ENCODE assay signal across 8 cellular contexts in the genomic region with DNA sequence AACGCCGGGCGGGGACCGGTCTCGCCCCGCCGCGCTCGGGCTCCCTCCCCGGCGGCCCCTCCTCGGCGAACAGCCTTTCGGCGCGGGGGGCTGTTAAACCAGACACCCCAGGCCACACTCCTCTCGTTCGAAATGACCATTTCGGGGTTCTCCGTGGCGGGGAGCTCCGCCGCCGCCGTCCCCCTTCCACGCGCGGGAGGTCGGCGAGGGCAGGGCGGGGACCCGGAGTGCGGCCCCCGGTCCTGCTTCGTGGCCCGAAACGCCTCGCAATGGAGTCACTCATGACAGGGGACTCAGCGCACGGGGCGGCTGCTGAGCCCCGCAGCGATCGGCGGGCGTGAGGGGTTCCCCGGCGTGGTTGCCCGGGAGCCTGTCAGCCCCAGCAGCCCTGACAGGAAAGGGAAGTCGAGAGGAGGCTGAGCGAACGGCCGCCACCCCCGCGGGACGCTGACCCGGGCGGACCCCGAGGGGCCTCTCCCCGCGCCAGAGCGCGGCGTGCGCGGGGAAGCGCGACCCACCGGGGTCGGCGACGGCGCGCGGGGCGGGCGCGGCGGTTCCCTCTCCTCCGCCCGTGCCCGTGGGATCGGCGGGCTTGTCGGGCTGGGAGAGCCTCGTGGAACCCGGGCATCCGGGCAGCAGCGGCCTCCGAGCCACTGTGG. TPM values are rescaled to one million over a fixed set of nuclear protein-coding genes. Genes with fewer than 3 reads are reported as not detected.
DNase-seq lines count a peak whose midpoint lies in the region; ATAC-seq and TF ChIP-seq lines count a peak whose summit lies in the region.

No MANE protein-coding gene starts in this region.

- H3K27ac Mint-ChIP-seq in activated CD8-positive, alpha-beta memory T cell treated with anti-CD3 and anti-CD28 coated beads, Interleukin-2, amount 10 ng/mL, durations not matched to agents 7 days and 5 days, result peak overlapping the region; percentile 75

- peaks cover 22% of the 10 kb centered on the region for H3K27me3 Mint-ChIP-seq in activated CD8-positive, alpha-beta memory T cell treated with anti-CD3 and anti-CD28 coated beads, Interleukin-2, amount 10 ng/mL, durations not matched to agents 7 days and 5 days

- no peak overlapping the region for H4K91ac ChIP-seq in neuronal stem cell (ENCODE audit: low read depth, low read length, poor library complexity)

- no peaks in the 10 kb centered on the region for H3K9me3 Mint-ChIP-seq in activated CD8-positive, alpha-beta memory T cell treated with anti-CD3 and anti-CD28 coated beads, Interleukin-2, amount 10 ng/mL, durations not matched to agents 7 days and 5 days (ENCODE audit: low read depth)

- TF ChIP-seq CTCF in MM.1S (IDR thresholded peaks at IDR 0.05; ENCODE audit: low read length), result no peak
- TF ChIP-seq CTCF in esophagus muscularis mucosa (IDR thresholded peaks at IDR 0.05), result no peak

- DNase-seq in NCI-H1092 (lab: John Stamatoyannopoulos, UW) (peak; percentile 6), NCI-H1092 treated with DMSO at 0.1 percent for 48 hours (lab: John Stamatoyannopoulos, UW) (no peak), HAP-1 (ENCODE audit: low spot score in 2 of 2) (peak in 1 of 2 experiments; percentile 52), MM.1S (peak; percentile 56), esophagus muscularis mucosa (ENCODE audit: extremely low spot score) (no peak), neuronal stem cell (ENCODE audit: low spot score) (no peak), GOT3 (lab: John Stamatoyannopoulos, UW) (no peak)
- DNase-seq in activated CD8-positive, alpha-beta memory T cell treated with anti-CD3 and anti-CD28 coated beads, Interleukin-2, amount 10 ng/mL, durations not matched to agents 7 days and 5 days, result peak; percentile 67

- H3K4me2 ChIP-seq in MM.1S (ENCODE audit: low read depth, low read length) (peak overlapping the region; percentile 100), neuronal stem cell (ENCODE audit: insufficient read depth, low read length, poor library complexity, severe bottlenecking) (peak overlapping the region; percentile 98)

- intact Hi-C loops in esophagus muscularis mucosa (cut with DNase I), result loop anchor here (5.0 kb wide), 1 partner anchor 132 kb away; no protein-coding TSS in a partner anchor

- peak overlapping the region; percentile 70 for H3K4me3 Mint-ChIP-seq in activated CD8-positive, alpha-beta memory T cell treated with anti-CD3 and anti-CD28 coated beads, Interleukin-2, amount 10 ng/mL, durations not matched to agents 7 days and 5 days

- in situ Hi-C loops in HAP-1 (cut with MboI; ENCODE audit: low sequenced_read_pairs), result no loop called here

- peak overlapping the region; percentile 33; the same call in 1 of the 2 replicates for H3K27ac ChIP-seq in MM.1S (ENCODE audit: low read length)
- H3K27ac ChIP-seq in esophagus muscularis mucosa (replicated peaks in 1 of 4), result peak overlapping the region; percentile 80 to 83 (median 80)
- no peak overlapping the region for H3K27ac ChIP-seq in neuronal stem cell (replicated peaks; ENCODE audit: low read length)

- peak overlapping the region; percentile 89 for H3K23ac ChIP-seq in neuronal stem cell (ENCODE audit: low read depth, low read length, poor library complexity)

- H3K4me1 Mint-ChIP-seq in activated CD8-positive, alpha-beta memory T cell treated with anti-CD3 and anti-CD28 coated beads, Interleukin-2, amount 10 ng/mL, durations not matched to agents 7 days and 5 days, result peaks cover 17% of the 10 kb centered on the region

- no peaks in the 10 kb centered on the region for H3K9me2 ChIP-seq in MM.1S (replicated peaks; ENCODE audit: insufficient read depth, low read length)

- H2BK15ac ChIP-seq in neuronal stem cell (ENCODE audit: low read length), result no peak overlapping the region

- H3K4me3 ChIP-seq in HAP-1, result peak overlapping the region; percentile 45
- peak overlapping the region; percentile 97 for H3K4me3 ChIP-seq in MM.1S (ENCODE audit: low read length)
- peak overlapping the region; percentile 84 to 93 (median 90) for H3K4me3 ChIP-seq in esophagus muscularis mucosa
- peak overlapping the region; percentile 58 to 86 for H3K4me3 ChIP-seq in neuronal stem cell (ENCODE audit: low read length in 2 of 2)

- H3K18ac ChIP-seq in neuronal stem cell (ENCODE audit: low read length), result peak overlapping the region; percentile 87

- H3K79me2 ChIP-seq in MM.1S (ENCODE audit: low read length), result no peaks in the 10 kb centered on the region

- peak overlapping the region; percentile 94 for H3K14ac ChIP-seq in neuronal stem cell (ENCODE audit: low read length)

- H3K79me1 ChIP-seq in neuronal stem cell (ENCODE audit: low read depth, low read length), result no peaks in the 10 kb centered on the region

- no peaks in the 10 kb centered on the region for H3K27me3 ChIP-seq in HAP-1 (ENCODE audit: low read depth)
- H3K27me3 ChIP-seq in MM.1S (replicated peaks; ENCODE audit: insufficient read depth, low read length), result peaks cover 12% of the 10 kb centered on the region; the same call in 1 of the 2 replicates
- H3K27me3 ChIP-seq in esophagus muscularis mucosa, result no peaks in the 10 kb centered on the region
- H3K27me3 ChIP-seq in neuronal stem cell (ENCODE audit: control insufficient read depth in 3 of 3, insufficient read depth in 3 of 3, low read depth in 1 of 3, low read length in 3 of 3), result peaks cover 25 to 63% (median 30%) of the 10 kb centered on the region in 3 experiments

- no peak for TF ChIP-seq POLR2A in esophagus muscularis mucosa (IDR thresholded peaks at IDR 0.05; ENCODE audit: low read depth)

- H2AFZ ChIP-seq in MM.1S (ENCODE audit: low read length) (peak overlapping the region; percentile 99), neuronal stem cell (ENCODE audit: low read length) (peak overlapping the region; percentile 98)

- no peaks in the 10 kb centered on the region for H4K20me1 ChIP-seq in MM.1S (ENCODE audit: insufficient read depth, low read length)

- peak; percentile 51 for ATAC-seq in activated CD8-positive, alpha-beta memory T cell treated with anti-CD3 and anti-CD28 coated beads, Interleukin-2, amount 10 ng/mL, durations not matched to agents 7 days and 5 days

- peaks cover 10% of the 10 kb centered on the region for H3K36me3 Mint-ChIP-seq in activated CD8-positive, alpha-beta memory T cell treated with anti-CD3 and anti-CD28 coated beads, Interleukin-2, amount 10 ng/mL, durations not matched to agents 7 days and 5 days

- H3K4ac ChIP-seq in neuronal stem cell (ENCODE audit: low read length), result no peak overlapping the region

- no peak for TF ChIP-seq EP300 in esophagus muscularis mucosa (IDR thresholded peaks at IDR 0.05)

- no peak overlapping the region for H2BK120ac ChIP-seq in neuronal stem cell (ENCODE audit: low read depth, low read length)

- H2AK5ac ChIP-seq in neuronal stem cell (ENCODE audit: low read depth, low read length), result peak overlapping the region; percentile 28

- H3K9ac ChIP-seq in MM.1S (ENCODE audit: low read length) (peak overlapping the region; percentile 75), neuronal stem cell (ENCODE audit: low read depth, low read length, poor library complexity) (peak overlapping the region; percentile 84)

- H3K36me3 ChIP-seq in HAP-1 (replicated peaks) (0 out of 2 replicates have a peak, but pooled peaks cover 3% of the 10 kb centered on the region), MM.1S (replicated peaks; ENCODE audit: insufficient read depth, low read length) (no peaks in the 10 kb centered on the region), esophagus muscularis mucosa (peaks cover 0 to 9% (median 4%) of the 10 kb centered on the region in 4 donors), neuronal stem cell (replicated peaks in 1 of 2; ENCODE audit: control insufficient read depth in 2 of 2, insufficient read depth in 2 of 2, low read length in 2 of 2) (no peaks in the 10 kb centered on the region)

- peaks cover 5% of the 10 kb centered on the region for H3K4me1 ChIP-seq in HAP-1
- H3K4me1 ChIP-seq in MM.1S (ENCODE audit: low read length), result 0 out of 2 replicates have a peak, but pooled peaks cover 6% of the 10 kb centered on the region
- peaks cover 11 to 35% (median 24%) of the 10 kb centered on the region in 4 donors for H3K4me1 ChIP-seq in esophagus muscularis mucosa
- peaks cover 2 to 4% of the 10 kb centered on the region in 2 donors for H3K4me1 ChIP-seq in neuronal stem cell (ENCODE audit: control insufficient read depth in 2 of 2, insufficient read depth in 1 of 2, low read depth in 1 of 2, low read length in 2 of 2)

- no peak overlapping the region for H2BK5ac ChIP-seq in neuronal stem cell (ENCODE audit: low read length)

- CTCF ChIA-PET in activated CD8-positive, alpha-beta memory T cell treated with anti-CD3 and anti-CD28 coated beads, Interleukin-2, amount 10 ng/mL, durations not matched to agents 7 days and 5 days (lab: Charles Lee), result interaction anchor here (0.6 to 4.8 kb wide), 29 partner anchors 9 to 447 kb away, joined by 3 to 53 read pairs (median 4); a partner anchor contains a TSS

- H4K8ac ChIP-seq in neuronal stem cell (ENCODE audit: low read depth, low read length), result no peak overlapping the region

- WGBS in esophagus muscularis mucosa, result 0% methylated on average over 9 of the region's 90 CpGs
- WGBS in neuronal stem cell (ENCODE audit: extremely low coverage in 2 of 2, insufficient read length in 2 of 2, insufficient replicate concordance in 1 of 2), 2 donors, result no CpG with 5 or more reads among the region's 90 CpGs

- H3F3A ChIP-seq in MM.1S (ENCODE audit: insufficient read depth, low read length), result no peaks in the 10 kb centered on the region

- H2BK12ac ChIP-seq in neuronal stem cell (ENCODE audit: low read length), result no peak overlapping the region

- H3K9me3 ChIP-seq in HAP-1 (no peaks in the 10 kb centered on the region; the same call in 1 of the 2 replicates), MM.1S (replicated peaks; ENCODE audit: insufficient read depth, low read length) (no peaks in the 10 kb centered on the region), esophagus muscularis mucosa (no peaks in the 10 kb centered on the region), neuronal stem cell (replicated peaks in 1 of 2; ENCODE audit: control insufficient read depth in 2 of 2, insufficient read depth in 1 of 2, low read depth in 1 of 2, low read length in 2 of 2) (peaks cover 10 to 23% of the 10 kb centered on the region in 2 donors)

RNA-seq across cellular contexts. Expression of a gene that starts 0.5 kb away (rescaled TPM):
- 1 to 10 TPM; 1.6 to 2.6 TPM for total RNA-seq in activated CD8-positive, alpha-beta memory T cell treated with anti-CD3 and anti-CD28 coated beads, Interleukin-2, amount 10 ng/mL, durations not matched to agents 7 days and 5 days
- total RNA-seq in esophagus muscularis mucosa, result 10 to 100 TPM; 12.9 to 18.2 (median 15.4) TPM
- polyA plus RNA-seq in neuronal stem cell (2013, experiment 1 of 2), result 2.0 TPM
- polyA plus RNA-seq in neuronal stem cell (2013, experiment 2 of 2), result 1.6 TPM

RNA-seq across cellular contexts. Expression of a gene that starts 26.8 kb away (rescaled TPM):
- total RNA-seq in activated CD8-positive, alpha-beta memory T cell treated with anti-CD3 and anti-CD28 coated beads, Interleukin-2, amount 10 ng/mL, durations not matched to agents 7 days and 5 days, result 10 to 100 TPM; 52.5 to 68.9 TPM
- total RNA-seq in esophagus muscularis mucosa, result 10 to 100 TPM; 37.8 to 54.3 (median 45.8) TPM
- polyA plus RNA-seq in neuronal stem cell (2013, experiment 1 of 2), result 75.1 TPM
- 77.2 TPM for polyA plus RNA-seq in neuronal stem cell (2013, experiment 2 of 2)

Comparison
In these comparisons a context has a peak if more than half of its experiments do, and no peak if none do; other contexts are left out.
1. DNase-seq: peak in NCI-H1092 (single experiment), MM.1S (single experiment) and activated CD8-positive, alpha-beta memory T cell treated with anti-CD3 and anti-CD28 coated beads, Interleukin-2, amount 10 ng/mL, durations not matched to agents 7 days and 5 days (single experiment); none in NCI-H1092 treated with DMSO at 0.1 percent for 48 hours (single experiment), esophagus muscularis mucosa (single experiment), neuronal stem cell (single experiment) and GOT3 (single experiment).
2. H3K4me3 ChIP-seq: peak in every context shown above with its lines; median percentile 97 in MM.1S; 90 in esophagus muscularis mucosa; 72 in neuronal stem cell; 45 in HAP-1.